9 cellular contexts compared by ENCODE assay signal in genomic region chr19:16896098-16896912, GRCh38. TPM values are rescaled to one million over a fixed set of nuclear protein-coding genes. Genes with fewer than 3 reads are reported as not detected.
DNase-seq lines count a peak whose midpoint lies in the region; ATAC-seq, FAIRE-seq and TF ChIP-seq lines count a peak whose summit lies in the region.
"Had no signal": no experiment of that assay in that cellular context is flagged by ENCODE, and none has a peak within 500 bp of the region (broad histone marks: within the 10 kb centered on the region; RNA-seq: fewer than 3 reads in every experiment).

No MANE protein-coding gene starts in this region.

- peaks cover 21% of the 10 kb centered on the region for H3K4me1 Mint-ChIP-seq in T-helper 2 cell treated with Interferon-gamma antibody and Interleukin-4, amounts not matched to agents 5 μg/mL and 100 μg/mL, for 36 hours (ENCODE audit: low read depth)

- intact Hi-C loops in sigmoid colon (cut with DNase I) = no loop called here

- no peak for DNase-seq in T-helper 2 cell treated with Interferon-gamma antibody and Interleukin-4, amounts not matched to agents 5 μg/mL and 100 μg/mL, for 36 hours (ENCODE audit: low spot score)
- DNase-seq in T-helper 2 cell = no peak
- DNase-seq in RWPE2 (ENCODE audit: low spot score) = no peak
- DNase-seq in fibroblast of pulmonary artery (ENCODE audit: low read depth) = no peak
- no peak for DNase-seq in sigmoid colon
- no peak for DNase-seq in HTR-8/SVneo (ENCODE audit: insufficient read length, low spot score)
- no peak for DNase-seq in mucosa of gallbladder (ENCODE audit: low spot score)
- DNase-seq: DND-41 had no signal

- no peak for TF ChIP-seq POLR2A in sigmoid colon (IDR thresholded peaks at IDR 0.05)

- no peaks in the 10 kb centered on the region for H3K9me3 Mint-ChIP-seq in T-helper 2 cell treated with Interferon-gamma antibody and Interleukin-4, amounts not matched to agents 5 μg/mL and 100 μg/mL, for 36 hours

- TF ChIP-seq CTCF in RWPE2 (IDR thresholded peaks at IDR 0.05; ENCODE audit: poor library complexity, severe bottlenecking) (no peak), fibroblast of pulmonary artery (IDR thresholded peaks at IDR 0.05; ENCODE audit: low read length, missing control alignments) (no peak), sigmoid colon (IDR thresholded peaks at IDR 0.05) (no peak)

- no peak for TF ChIP-seq EP300 in sigmoid colon (IDR thresholded peaks at IDR 0.05)

- no peaks in the 10 kb centered on the region for H3K27me3 ChIP-seq in RWPE2 (ENCODE audit: insufficient read depth, poor library complexity, severe bottlenecking)
- peaks cover 10 to 21% (median 12%) of the 10 kb centered on the region in 3 donors for H3K27me3 ChIP-seq in sigmoid colon

- no peaks in the 10 kb centered on the region for H3K36me3 ChIP-seq in RWPE2 (ENCODE audit: low read depth)
- no peaks in the 10 kb centered on the region for H3K36me3 ChIP-seq in sigmoid colon

- H3K4me1 ChIP-seq in RWPE2 (ENCODE audit: insufficient read depth, poor library complexity, severe bottlenecking) (no peaks in the 10 kb centered on the region), sigmoid colon (peaks cover 0 to 25% (median 10%) of the 10 kb centered on the region in 4 donors)

- peak overlapping the region; percentile 75 for H3K27ac Mint-ChIP-seq in T-helper 2 cell treated with Interferon-gamma antibody and Interleukin-4, amounts not matched to agents 5 μg/mL and 100 μg/mL, for 36 hours

- ATAC-seq in RWPE2 (ENCODE audit: low read depth) = no peak
- no peak for ATAC-seq in GM18858 (IDR thresholded peaks at IDR 0.05; ENCODE audit: unreplicated experiment)

- peak overlapping the region; percentile 73 for H3K4me3 Mint-ChIP-seq in T-helper 2 cell treated with Interferon-gamma antibody and Interleukin-4, amounts not matched to agents 5 μg/mL and 100 μg/mL, for 36 hours

- no peaks in the 10 kb centered on the region for H3K9me3 ChIP-seq in RWPE2 (ENCODE audit: severe bottlenecking)
- H3K9me3 ChIP-seq in sigmoid colon = no peaks in the 10 kb centered on the region

- FAIRE-seq in HTR-8/SVneo (lab: Jason Lieb, UNC) = no peak

- no peaks in the 10 kb centered on the region for H3K36me3 Mint-ChIP-seq in T-helper 2 cell treated with Interferon-gamma antibody and Interleukin-4, amounts not matched to agents 5 μg/mL and 100 μg/mL, for 36 hours (ENCODE audit: low read depth)

- peak overlapping the region; percentile 28 for H3K4me3 ChIP-seq in RWPE2 (ENCODE audit: severe bottlenecking)
- H3K4me3 ChIP-seq in fibroblast of pulmonary artery (replicated peaks; ENCODE audit: low read depth, low read length) = peak overlapping the region; percentile 59
- peak overlapping the region; percentile 31 to 60 (median 54) for H3K4me3 ChIP-seq in sigmoid colon

- H3K27me3 Mint-ChIP-seq in T-helper 2 cell treated with Interferon-gamma antibody and Interleukin-4, amounts not matched to agents 5 μg/mL and 100 μg/mL, for 36 hours (ENCODE audit: low read depth) = peaks cover 33% of the 10 kb centered on the region

- WGBS in sigmoid colon, 2 donors = 3 to 4% methylated on average over 58 of the region's 58 CpGs

- no peak overlapping the region for H3K27ac ChIP-seq in RWPE2 (ENCODE audit: poor library complexity, severe bottlenecking)
- H3K27ac ChIP-seq in sigmoid colon = peak overlapping the region; percentile 22 to 62 (median 56)

RNA-seq across cellular contexts. Expression of gene F2RL3, which starts 7.5 kb away (rescaled TPM):
- total RNA-seq in sigmoid colon = 1 to 10 TPM; 1.8 to 3.9 (median 1.9) TPM
- 1 to 10 TPM in 2 of 3 donors, under 1 TPM in 1; 0.69 to 3.5 (median 2.4) TPM for polyA plus RNA-seq in sigmoid colon
- 2.9 TPM for total RNA-seq in mucosa of gallbladder
